Comparison of ENCODE assay signal across 18 cellular contexts in the genomic region with DNA sequence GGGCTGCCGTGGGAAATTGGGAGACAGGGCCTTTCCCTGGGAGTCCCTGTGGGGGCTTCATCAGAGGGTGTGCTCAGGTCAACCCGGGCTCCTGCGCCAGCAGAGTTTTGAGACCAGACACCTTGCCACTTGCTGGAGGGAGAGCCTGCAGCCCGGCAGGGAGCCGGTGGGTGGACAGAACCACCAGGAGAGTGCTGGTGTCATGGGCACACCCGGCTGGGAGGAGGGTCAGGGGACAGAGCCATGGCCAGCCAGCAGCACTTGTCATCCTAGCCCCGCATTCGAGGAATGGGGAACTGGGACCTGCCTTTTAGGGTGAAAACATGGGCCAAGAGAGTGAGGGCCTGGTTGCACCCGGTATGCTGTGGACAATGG.
DNase-seq lines count a peak whose midpoint lies in the region; ATAC-seq and TF ChIP-seq lines count a peak whose summit lies in the region.
"Had no signal": no experiment of that assay in that cellular context is flagged by ENCODE, and none has a peak within 500 bp of the region (broad histone marks: within the 10 kb centered on the region; RNA-seq: fewer than 3 reads in every experiment).

No MANE protein-coding gene starts in this region.

- WGBS in heart right ventricle, 2 donors = 75 to 80% methylated on average over 9 of the region's 9 CpGs
- WGBS in right lobe of liver (ENCODE audit: insufficient coverage, low coverage, low lambda C conversion rate, missing lambda C conversion rate) = 74% methylated on average over 4 of the region's 9 CpGs
- 94 to 96% methylated on average over 9 of the region's 9 CpGs for WGBS in sigmoid colon, 2 donors
- 87 to 90% methylated on average over 9 of the region's 9 CpGs for WGBS in GM23248 (ENCODE audit: low coverage in 1 of 2, low lambda C conversion rate in 2 of 2, missing lambda C conversion rate in 2 of 2), 2 experiments

- H2AFZ ChIP-seq in GM23248 = no peak overlapping the region

- no peaks in the 10 kb centered on the region for H3K9me3 ChIP-seq in heart right ventricle
- H3K9me3 ChIP-seq in right lobe of liver = no peaks in the 10 kb centered on the region
- no peaks in the 10 kb centered on the region for H3K9me3 ChIP-seq in sigmoid colon
- no peaks in the 10 kb centered on the region for H3K9me3 ChIP-seq in uterus
- no peaks in the 10 kb centered on the region for H3K9me3 ChIP-seq in GM23248 (ENCODE audit: low read depth)

- no peak overlapping the region for H3K9ac ChIP-seq in GM23248

- intact Hi-C loops in heart right ventricle (cut with DNase I) (no loop called here), left cardiac atrium (cut with DNase I) (loop anchor here in 1 of 2 donors (10.0 kb wide), 1 partner anchor 57 kb away; no protein-coding TSS in a partner anchor), right lobe of liver (cut with DNase I) (no loop called here), sigmoid colon (cut with DNase I) (loop anchor here (5.0 kb wide), 1 partner anchor 54 kb away; no protein-coding TSS in a partner anchor), uterus (cut with DNase I; ENCODE audit: low total_unique reads) (no loop called here)

- TF ChIP-seq CTCF in heart right ventricle (IDR thresholded peaks at IDR 0.05) (no peak), right lobe of liver (IDR thresholded peaks at IDR 0.05) (no peak), sigmoid colon (IDR thresholded peaks at IDR 0.05) (no peak), uterus (IDR thresholded peaks at IDR 0.05) (no peak)

- no peaks in the 10 kb centered on the region for H3K27me3 ChIP-seq in heart right ventricle
- H3K27me3 ChIP-seq in right lobe of liver = no peaks in the 10 kb centered on the region
- no peaks in the 10 kb centered on the region for H3K27me3 ChIP-seq in sigmoid colon
- H3K27me3 ChIP-seq in uterus = no peaks in the 10 kb centered on the region
- no peaks in the 10 kb centered on the region for H3K27me3 ChIP-seq in GM23248 (replicated peaks; ENCODE audit: insufficient read depth)

- H3K4me3 ChIP-seq in heart right ventricle = no peak overlapping the region
- no peak overlapping the region for H3K4me3 ChIP-seq in right lobe of liver
- H3K4me3 ChIP-seq in sigmoid colon = no peak overlapping the region
- H3K4me3 ChIP-seq in uterus = no peak overlapping the region
- no peak overlapping the region for H3K4me3 ChIP-seq in GM23248
- H3K4me3 ChIP-seq: cardiac muscle cell had no signal

- DNase-seq in heart right ventricle = no peak
- no peak for DNase-seq in left cardiac atrium
- peak in 1 of 3 donors; percentile 14 for DNase-seq in right lobe of liver
- DNase-seq in sigmoid colon = peak; percentile 57
- DNase-seq in uterus = no peak
- no peak for DNase-seq in amygdala (lab: John Stamatoyannopoulos, UW)
- no peak for DNase-seq in GM23248
- DNase-seq in iPS-NIHi7 (ENCODE audit: extremely low spot score) = no peak
- DNase-seq: activated CD4-positive, CD25-positive, alpha-beta regulatory T cell; activated CD8-positive, alpha-beta memory T cell treated with anti-CD3 and anti-CD28 coated beads for 24 hours; activated naive CD8-positive, alpha-beta T cell treated with anti-CD3 and anti-CD28 coated beads, Interleukin-2, amount 50 U/mL, for 24 hours; CD4-positive, CD25-positive, alpha-beta regulatory T cell; NCI-H1105 treated with DMSO at 0.1 percent for 48 hours; NCI-H2171; NCI-H69; OCI-M1; T-helper 17 cell had no signal

- H3K79me2 ChIP-seq in GM23248 (ENCODE audit: insufficient read depth) = no peaks in the 10 kb centered on the region

- H3K4me1 ChIP-seq in heart right ventricle (peaks cover 17 to 35% (median 30%) of the 10 kb centered on the region in 9 donors), right lobe of liver (no peaks in the 10 kb centered on the region), sigmoid colon (peaks cover 0 to 10% (median 0%) of the 10 kb centered on the region in 4 donors), uterus (no peaks in the 10 kb centered on the region), GM23248 (ENCODE audit: insufficient read depth) (0 out of 2 replicates have a peak, but pooled peaks cover 6% of the 10 kb centered on the region)

- ATAC-seq in heart right ventricle (peak in 3 of 8 donors; percentile 2 to 15 (median 6)), left cardiac atrium (no peak), right lobe of liver (no peak)
- ATAC-seq: activated naive CD8-positive, alpha-beta T cell treated with anti-CD3 and anti-CD28 coated beads, Interleukin-2, amount 50 U/mL, for 24 hours; T-helper 17 cell had no signal

- H3K36me3 ChIP-seq in heart right ventricle = peaks cover 0 to 34% (median 4%) of the 10 kb centered on the region in 9 donors
- no peaks in the 10 kb centered on the region for H3K36me3 ChIP-seq in right lobe of liver
- peaks cover 0 to 16% (median 0%) of the 10 kb centered on the region in 4 donors for H3K36me3 ChIP-seq in sigmoid colon
- no peaks in the 10 kb centered on the region for H3K36me3 ChIP-seq in uterus
- H3K36me3 ChIP-seq in GM23248 (ENCODE audit: low read depth) = no peaks in the 10 kb centered on the region
- H3K36me3 ChIP-seq: cardiac muscle cell had no signal

- no peak for TF ChIP-seq POLR2A in right lobe of liver (IDR thresholded peaks at IDR 0.05)
- no peak for TF ChIP-seq POLR2A in sigmoid colon (IDR thresholded peaks at IDR 0.05)
- no peak for TF ChIP-seq POLR2A in uterus (IDR thresholded peaks at IDR 0.05)

- H3K4me2 ChIP-seq in GM23248 (ENCODE audit: unreplicated experiment) = no peak overlapping the region

- in situ Hi-C loops in GM23248 (cut with MboI) = no loop called here

- no peaks in the 10 kb centered on the region for H3F3A ChIP-seq in GM23248 (ENCODE audit: insufficient read depth)

- peak overlapping the region in 9 of 10 donors; percentile 33 to 90 (median 75) for H3K27ac ChIP-seq in heart right ventricle
- peak overlapping the region; percentile 36 to 74 (median 36) for H3K27ac ChIP-seq in right lobe of liver
- H3K27ac ChIP-seq in sigmoid colon = peak overlapping the region in 3 of 4 donors; percentile 35 to 57 (median 42)
- peak overlapping the region; percentile 10 to 42 for H3K27ac ChIP-seq in uterus
- no peak overlapping the region for H3K27ac ChIP-seq in GM23248

- no peak for TF ChIP-seq EP300 in sigmoid colon (IDR thresholded peaks at IDR 0.05)

- no peaks in the 10 kb centered on the region for H4K20me1 ChIP-seq in GM23248 (ENCODE audit: insufficient read depth)

- no peaks in the 10 kb centered on the region for H3K9me2 ChIP-seq in GM23248 (ENCODE audit: insufficient read depth)
